ENCODE assay signal across 8 cellular contexts in the genomic region with DNA sequence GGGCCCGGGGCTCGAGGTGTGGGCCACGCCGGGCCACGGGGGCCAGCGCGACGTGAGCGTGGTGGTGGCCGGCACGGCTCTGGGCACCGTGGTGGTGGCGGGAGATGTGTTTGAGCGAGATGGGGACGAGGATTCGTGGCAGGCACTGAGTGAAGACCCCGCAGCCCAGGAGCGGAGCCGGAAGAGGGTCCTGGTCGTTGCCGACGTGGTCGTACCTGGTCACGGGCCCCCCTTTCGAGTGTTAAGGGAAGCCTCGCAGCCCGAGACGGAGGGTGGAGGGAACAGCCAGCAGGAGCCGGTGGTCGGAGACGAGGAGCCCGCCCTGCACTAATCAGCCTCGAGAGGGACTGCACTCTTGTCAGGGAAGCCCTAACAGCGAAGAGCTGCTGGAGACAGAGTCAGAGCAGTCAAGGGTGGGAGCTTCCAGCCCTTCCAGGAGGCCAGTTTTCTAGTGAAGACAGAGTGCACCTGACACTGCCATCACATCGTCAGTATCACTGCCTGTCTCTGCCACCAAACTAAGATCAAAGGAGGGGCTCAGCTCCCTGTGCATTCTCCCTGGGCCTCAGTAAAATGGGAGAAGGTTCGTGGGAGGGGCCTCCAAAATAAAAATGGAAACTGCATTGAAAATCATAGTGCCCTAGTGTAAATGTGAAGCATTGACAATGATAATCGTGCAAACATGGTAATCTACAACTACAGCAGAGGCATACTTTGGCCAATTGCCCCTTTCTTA. TPM values are rescaled to one million over a fixed set of nuclear protein-coding genes. Genes with fewer than 3 reads are reported as not detected.
A peak's percentile ranks its signal among the peaks of the same experiment; 100 is the strongest.
DNase-seq lines count a peak whose midpoint lies in the region; ATAC-seq and TF ChIP-seq lines count a peak whose summit lies in the region.

No MANE protein-coding gene starts in this region.

- H3K4me3 ChIP-seq in adrenal gland: peak overlapping the region; percentile 25 to 95 (median 71)

- intact Hi-C loops in adrenal gland (cut with DNase I): no loop called here

- TF ChIP-seq POLR2A in adrenal gland (IDR thresholded peaks at IDR 0.05): no peak

- no peak for TF ChIP-seq CTCF in adrenal gland (IDR thresholded peaks at IDR 0.05)

- no peak for ATAC-seq in GM18498 (IDR thresholded peaks at IDR 0.05; ENCODE audit: unreplicated experiment)

- no peaks in the 10 kb centered on the region for H3K36me3 ChIP-seq in adrenal gland (replicated peaks in 1 of 2)

- peaks cover 14 to 26% of the 10 kb centered on the region in 2 donors for H3K4me1 ChIP-seq in adrenal gland (replicated peaks in 1 of 2)

- 4 to 6% (median 5%) methylated on average over 22 to 37 of the region's 37 CpGs for WGBS in adrenal gland, 4 donors

- DNase-seq in NCI-H748 (lab: John Stamatoyannopoulos, UW; ENCODE audit: unreplicated experiment): peak; percentile 50
- no peak for DNase-seq in NCI-H748 treated with DMSO at 0.1 percent for 48 hours (lab: John Stamatoyannopoulos, UW)
- peak; percentile 52 for DNase-seq in NCI-H69 (lab: John Stamatoyannopoulos, UW)
- peak in 3 of 7 donors; percentile 38 to 43 (median 39) for DNase-seq in adrenal gland
- DNase-seq in iPS-NIHi7 (ENCODE audit: extremely low spot score): peak; percentile 34
- DNase-seq in stimulated activated CD4-positive, alpha-beta T cell treated with anti-CD3 and anti-CD28 coated beads, Interleukin-4, amount 100 ng/mL, for 4 hours: peak; percentile 4 to 13
- DNase-seq in NCI-H2081 treated with DMSO at 0.1 percent for 48 hours (lab: John Stamatoyannopoulos, UW): no peak

- H3K27me3 ChIP-seq in adrenal gland: no peaks in the 10 kb centered on the region

- H3K9me3 ChIP-seq in adrenal gland (replicated peaks in 1 of 3): no peaks in the 10 kb centered on the region

- H3K27ac ChIP-seq in adrenal gland: peak overlapping the region in 3 of 5 donors; percentile 87 to 99 (median 95)

RNA-seq across cellular contexts. Expression of a gene that starts 1.3 kb away (rescaled TPM):
- 1 to 10 TPM; 1.5 to 7.0 (median 4.0) TPM for total RNA-seq in adrenal gland
- polyA plus RNA-seq in adrenal gland: 1 to 10 TPM in 2 of 3 donors, under 1 TPM in 1; 0.38 to 4.2 (median 2.7) TPM

RNA-seq across cellular contexts. Expression of a gene that starts 8.6 kb away (rescaled TPM):
- total RNA-seq in adrenal gland: 10 to 100 TPM; 14.0 to 36.6 (median 23.0) TPM
- polyA plus RNA-seq in adrenal gland: 10 to 100 TPM; 16.5 to 28.1 (median 27.3) TPM

RNA-seq across cellular contexts. Expression of a gene that starts 8.9 kb away (rescaled TPM):
- 100 to 1,000 TPM in 1 of 8 donors, 10 to 100 TPM in 7; 49.9 to 141 (median 71.8) TPM for total RNA-seq in adrenal gland
- polyA plus RNA-seq in adrenal gland: 10 to 100 TPM; 41.3 to 69.4 (median 67.9) TPM

RNA-seq across cellular contexts. Expression of a gene that starts 20.7 kb away (rescaled TPM):
- total RNA-seq in adrenal gland: 100 to 1,000 TPM; 104 to 266 (median 159) TPM
- polyA plus RNA-seq in adrenal gland: 100 to 1,000 TPM in 2 of 3 donors, 10 to 100 TPM in 1; 33.1 to 224 (median 193) TPM

RNA-seq across cellular contexts. Expression of a gene that starts 26.6 kb away (rescaled TPM):
- 10 to 100 TPM in 7 of 8 donors, 1 to 10 TPM in 1; 9.6 to 24.0 (median 16.5) TPM for total RNA-seq in adrenal gland
- 10 to 100 TPM in 2 of 3 donors, 1 to 10 TPM in 1; 9.6 to 30.1 (median 23.5) TPM for polyA plus RNA-seq in adrenal gland

Comparison
In these comparisons a context has a peak if more than half of its experiments do, and no peak if none do; other contexts are left out.
1. DNase-seq: peak in NCI-H748 (single experiment), NCI-H69 (single experiment), iPS-NIHi7 (single experiment) and stimulated activated CD4-positive, alpha-beta T cell treated with anti-CD3 and anti-CD28 coated beads, Interleukin-4, amount 100 ng/mL, for 4 hours (2 of 2); none in NCI-H748 treated with DMSO at 0.1 percent for 48 hours (single experiment) and NCI-H2081 treated with DMSO at 0.1 percent for 48 hours (single experiment).